1 cellular context compared by ENCODE assay signal in the genomic region with DNA sequence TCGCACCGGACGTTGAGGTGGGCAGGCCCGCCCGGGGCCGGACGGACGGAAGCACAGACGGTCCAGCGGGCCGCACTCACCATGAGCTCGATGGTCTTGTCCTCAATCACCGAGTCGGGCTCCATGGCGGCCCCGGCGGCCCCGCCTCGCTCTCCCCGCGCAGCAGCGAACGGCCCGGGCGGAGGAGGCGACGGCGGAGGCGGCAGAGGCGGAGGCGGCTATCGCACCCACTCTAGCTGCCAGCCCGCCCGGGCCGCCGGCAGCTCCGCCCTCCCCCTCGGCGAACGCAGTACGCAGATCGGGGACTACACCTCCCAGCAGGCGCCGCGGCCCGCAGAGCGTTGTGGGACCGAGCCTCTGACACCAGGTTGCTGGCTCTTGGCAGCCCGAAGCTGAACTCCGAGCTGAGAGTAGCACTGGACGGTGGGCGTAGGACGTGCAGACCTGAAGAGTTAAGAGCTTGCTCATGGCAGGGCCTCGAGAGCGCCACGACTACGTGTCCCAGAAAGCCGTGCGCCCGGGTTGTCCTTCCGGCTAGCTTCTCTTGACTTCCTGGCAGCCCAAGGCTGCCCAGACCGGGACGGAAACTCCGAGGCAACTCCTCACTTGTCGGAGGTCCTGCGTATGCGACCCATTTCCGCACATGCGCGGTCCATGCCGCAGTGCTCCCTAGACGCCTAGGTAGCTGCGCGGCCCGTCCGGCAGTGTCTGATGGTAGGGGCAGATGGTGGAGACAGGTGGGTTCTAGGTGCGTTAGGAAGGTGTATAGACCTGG.
TF ChIP-seq lines count a peak whose summit lies in the region.

Gene FBXW11, minus strand, starts transcription at position 261 of the 775 bp plus-strand sequence. Its CDS starts 136 bp downstream, at position 125.

TF ChIP-seq in K562, 482 proteins besides CTCF, POLR2A, EP300 and RAD21 (continued from another document and continues in another):
- TF ChIP-seq, protein P1, sequence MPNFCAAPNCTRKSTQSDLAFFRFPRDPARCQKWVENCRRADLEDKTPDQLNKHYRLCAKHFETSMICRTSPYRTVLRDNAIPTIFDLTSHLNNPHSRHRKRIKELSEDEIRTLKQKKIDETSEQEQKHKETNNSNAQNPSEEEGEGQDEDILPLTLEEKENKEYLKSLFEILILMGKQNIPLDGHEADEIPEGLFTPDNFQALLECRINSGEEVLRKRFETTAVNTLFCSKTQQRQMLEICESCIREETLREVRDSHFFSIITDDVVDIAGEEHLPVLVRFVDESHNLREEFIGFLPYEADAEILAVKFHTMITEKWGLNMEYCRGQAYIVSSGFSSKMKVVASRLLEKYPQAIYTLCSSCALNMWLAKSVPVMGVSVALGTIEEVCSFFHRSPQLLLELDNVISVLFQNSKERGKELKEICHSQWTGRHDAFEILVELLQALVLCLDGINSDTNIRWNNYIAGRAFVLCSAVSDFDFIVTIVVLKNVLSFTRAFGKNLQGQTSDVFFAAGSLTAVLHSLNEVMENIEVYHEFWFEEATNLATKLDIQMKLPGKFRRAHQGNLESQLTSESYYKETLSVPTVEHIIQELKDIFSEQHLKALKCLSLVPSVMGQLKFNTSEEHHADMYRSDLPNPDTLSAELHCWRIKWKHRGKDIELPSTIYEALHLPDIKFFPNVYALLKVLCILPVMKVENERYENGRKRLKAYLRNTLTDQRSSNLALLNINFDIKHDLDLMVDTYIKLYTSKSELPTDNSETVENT (CRISPR knock-in tag; IDR thresholded peaks at IDR 0.05): peak; percentile 58
- TF ChIP-seq RB1 (IDR thresholded peaks at IDR 0.05; ENCODE audit: low read depth) (peak; percentile 75), ZNF511 (CRISPR knock-in tag; IDR thresholded peaks at IDR 0.05) (peak; percentile 34; the same call in 1 of the 2 replicates), ZNF41 (CRISPR knock-in tag; conservative IDR thresholded peaks at IDR 0.05) (0 out of 2 replicates have a peak, but pooled peaks have one; percentile 55), PML (IDR thresholded peaks at IDR 0.05; ENCODE audit: low read length) (peak; percentile 55; the same call in 1 of the 2 replicates), ILF3 (IDR thresholded peaks at IDR 0.05; ENCODE audit: borderline replicate concordance) (peak; percentile 50; the same call in 1 of the 2 replicates), MBD2 (IDR thresholded peaks at IDR 0.05; ENCODE audit: borderline replicate concordance, low read depth) (peak; percentile 76; the same call in 1 of the 2 replicates), POLR2H (tag; IDR thresholded peaks at IDR 0.05; ENCODE audit: low read depth) (peak; percentile 56; the same call in 1 of the 2 replicates), ZBED1 (IDR thresholded peaks at IDR 0.05) (no peak), MTA3 (IDR thresholded peaks at IDR 0.05; ENCODE audit: borderline replicate concordance) (peak; percentile 88), HDAC3 (IDR thresholded peaks at IDR 0.05; ENCODE audit: borderline replicate concordance, partially characterized antibody) (peak; percentile 94), SLC30A9 (CRISPR knock-in tag; IDR thresholded peaks at IDR 0.05) (no peak), ZNF584 (CRISPR knock-in tag; IDR thresholded peaks at IDR 0.05; ENCODE audit: low read depth) (0 out of 2 replicates have a peak, but pooled peaks have one; percentile 73), ZBTB1 (CRISPR knock-in tag; IDR thresholded peaks at IDR 0.05; ENCODE audit: borderline replicate concordance, low read depth) (peak; percentile 47; the same call in 1 of the 2 replicates), ETV1 (tag; conservative IDR thresholded peaks at IDR 0.05; ENCODE audit: low read depth) (peak; percentile 53), ZNF444 (CRISPR knock-in tag; IDR thresholded peaks at IDR 0.05) (no peak), NFYB (IDR thresholded peaks at IDR 0.05; ENCODE audit: extremely low read depth, insufficient read length) (no peak), SRSF7 (optimal IDR thresholded peaks at IDR 0.05; ENCODE audit: low read depth, low read length) (no peak), FOXA3 (CRISPR knock-in tag; conservative IDR thresholded peaks at IDR 0.05 in 1 of 2, IDR thresholded peaks at IDR 0.05 in 1 of 2) (peak in 1 of 2 experiments; percentile 58; a peak in 1 of 4 replicates), SUPT5H (IDR thresholded peaks at IDR 0.05) (peak; percentile 96)
- TF ChIP-seq, protein P2, sequence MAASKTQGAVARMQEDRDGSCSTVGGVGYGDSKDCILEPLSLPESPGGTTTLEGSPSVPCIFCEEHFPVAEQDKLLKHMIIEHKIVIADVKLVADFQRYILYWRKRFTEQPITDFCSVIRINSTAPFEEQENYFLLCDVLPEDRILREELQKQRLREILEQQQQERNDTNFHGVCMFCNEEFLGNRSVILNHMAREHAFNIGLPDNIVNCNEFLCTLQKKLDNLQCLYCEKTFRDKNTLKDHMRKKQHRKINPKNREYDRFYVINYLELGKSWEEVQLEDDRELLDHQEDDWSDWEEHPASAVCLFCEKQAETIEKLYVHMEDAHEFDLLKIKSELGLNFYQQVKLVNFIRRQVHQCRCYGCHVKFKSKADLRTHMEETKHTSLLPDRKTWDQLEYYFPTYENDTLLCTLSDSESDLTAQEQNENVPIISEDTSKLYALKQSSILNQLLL (CRISPR knock-in tag; IDR thresholded peaks at IDR 0.05; ENCODE audit: borderline replicate concordance): no peak
- TF ChIP-seq, protein P3, sequence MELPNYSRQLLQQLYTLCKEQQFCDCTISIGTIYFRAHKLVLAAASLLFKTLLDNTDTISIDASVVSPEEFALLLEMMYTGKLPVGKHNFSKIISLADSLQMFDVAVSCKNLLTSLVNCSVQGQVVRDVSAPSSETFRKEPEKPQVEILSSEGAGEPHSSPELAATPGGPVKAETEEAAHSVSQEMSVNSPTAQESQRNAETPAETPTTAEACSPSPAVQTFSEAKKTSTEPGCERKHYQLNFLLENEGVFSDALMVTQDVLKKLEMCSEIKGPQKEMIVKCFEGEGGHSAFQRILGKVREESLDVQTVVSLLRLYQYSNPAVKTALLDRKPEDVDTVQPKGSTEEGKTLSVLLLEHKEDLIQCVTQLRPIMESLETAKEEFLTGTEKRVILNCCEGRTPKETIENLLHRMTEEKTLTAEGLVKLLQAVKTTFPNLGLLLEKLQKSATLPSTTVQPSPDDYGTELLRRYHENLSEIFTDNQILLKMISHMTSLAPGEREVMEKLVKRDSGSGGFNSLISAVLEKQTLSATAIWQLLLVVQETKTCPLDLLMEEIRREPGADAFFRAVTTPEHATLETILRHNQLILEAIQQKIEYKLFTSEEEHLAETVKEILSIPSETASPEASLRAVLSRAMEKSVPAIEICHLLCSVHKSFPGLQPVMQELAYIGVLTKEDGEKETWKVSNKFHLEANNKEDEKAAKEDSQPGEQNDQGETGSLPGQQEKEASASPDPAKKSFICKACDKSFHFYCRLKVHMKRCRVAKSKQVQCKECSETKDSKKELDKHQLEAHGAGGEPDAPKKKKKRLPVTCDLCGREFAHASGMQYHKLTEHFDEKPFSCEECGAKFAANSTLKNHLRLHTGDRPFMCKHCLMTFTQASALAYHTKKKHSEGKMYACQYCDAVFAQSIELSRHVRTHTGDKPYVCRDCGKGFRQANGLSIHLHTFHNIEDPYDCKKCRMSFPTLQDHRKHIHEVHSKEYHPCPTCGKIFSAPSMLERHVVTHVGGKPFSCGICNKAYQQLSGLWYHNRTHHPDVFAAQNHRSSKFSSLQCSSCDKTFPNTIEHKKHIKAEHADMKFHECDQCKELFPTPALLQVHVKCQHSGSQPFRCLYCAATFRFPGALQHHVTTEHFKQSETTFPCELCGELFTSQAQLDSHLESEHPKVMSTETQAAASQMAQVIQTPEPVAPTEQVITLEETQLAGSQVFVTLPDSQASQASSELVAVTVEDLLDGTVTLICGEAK (IDR thresholded peaks at IDR 0.05): peak; percentile 99
- TF ChIP-seq, protein P3 (CRISPR knock-in tag; IDR thresholded peaks at IDR 0.05): no peak
- TF ChIP-seq, protein P4, sequence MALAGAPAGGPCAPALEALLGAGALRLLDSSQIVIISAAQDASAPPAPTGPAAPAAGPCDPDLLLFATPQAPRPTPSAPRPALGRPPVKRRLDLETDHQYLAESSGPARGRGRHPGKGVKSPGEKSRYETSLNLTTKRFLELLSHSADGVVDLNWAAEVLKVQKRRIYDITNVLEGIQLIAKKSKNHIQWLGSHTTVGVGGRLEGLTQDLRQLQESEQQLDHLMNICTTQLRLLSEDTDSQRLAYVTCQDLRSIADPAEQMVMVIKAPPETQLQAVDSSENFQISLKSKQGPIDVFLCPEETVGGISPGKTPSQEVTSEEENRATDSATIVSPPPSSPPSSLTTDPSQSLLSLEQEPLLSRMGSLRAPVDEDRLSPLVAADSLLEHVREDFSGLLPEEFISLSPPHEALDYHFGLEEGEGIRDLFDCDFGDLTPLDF (CRISPR knock-in tag; IDR thresholded peaks at IDR 0.05): no peak
